36 cellular contexts compared by ENCODE assay signal in the genomic region with DNA sequence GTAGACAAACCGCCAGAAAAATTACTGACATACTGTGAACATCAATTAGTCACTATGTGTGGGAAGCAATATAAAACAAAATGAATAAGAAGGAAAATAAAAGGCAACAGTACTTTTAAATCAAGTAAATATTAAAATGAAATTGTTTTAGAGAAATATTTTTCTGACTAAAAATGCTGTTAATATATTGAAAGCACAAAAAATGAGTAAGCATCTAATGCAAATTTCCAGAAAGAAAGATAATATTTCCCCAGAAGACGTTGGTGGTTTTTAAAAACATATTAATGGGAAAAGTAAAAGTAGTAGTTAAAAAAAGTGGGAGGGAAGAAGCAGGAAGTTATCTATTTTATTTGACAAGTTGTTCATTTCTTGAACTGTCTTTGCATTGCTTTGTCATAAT. TPM values are rescaled to one million over a fixed set of nuclear protein-coding genes. Genes with fewer than 3 reads are reported as not detected.
"Had no signal": no experiment of that assay in that cellular context is flagged by ENCODE, and none has a peak within 500 bp of the region (broad histone marks: within the 10 kb centered on the region; RNA-seq: fewer than 3 reads in every experiment).

No MANE protein-coding gene starts in this region.

- H3K36me3 ChIP-seq: adrenal gland, ascending aorta, cardiac muscle cell had no signal

- H3K4me3 ChIP-seq: adrenal gland, ascending aorta, cardiac muscle cell had no signal

- DNase-seq: activated B cell treated with CpG ODN at 0.5 μM for 24 hours; activated CD4-positive, alpha-beta memory T cell treated with anti-CD3 and anti-CD28 coated beads for 36 hours; activated CD4-positive, alpha-beta T cell treated with anti-CD3 and anti-CD28 coated beads for 4 hours; activated CD4-positive, alpha-beta T cell treated with anti-CD3 and anti-CD28 coated beads, Interleukin-2, amount 10 ng/mL, durations not matched to agents 24 days and 14 days; activated CD4-positive, alpha-beta T cell treated with anti-CD3 and anti-CD28 coated beads, Interleukin-2, amount 50 U/mL, for 1 hour; activated CD4-positive, alpha-beta T cell treated with anti-CD3 and anti-CD28 coated beads, Interleukin-2, amount 50 U/mL, for 4 hours; activated CD4-positive, CD25-positive, alpha-beta regulatory T cell treated with anti-CD3 and anti-CD28 coated beads, Interleukin-2, amount 50 U/mL, for 72 hours; activated CD8-positive, alpha-beta memory T cell treated with anti-CD3 and anti-CD28 coated beads, Interleukin-2, amount 50 U/mL, for 4 hours; activated CD8-positive, alpha-beta T cell treated with anti-CD3 and anti-CD28 coated beads for 36 hours; activated effector memory CD4-positive, alpha-beta T cell treated with anti-CD3 and anti-CD28 coated beads, Interleukin-2, amount 50 U/mL, for 16 hours; activated gamma-delta T cell treated with Interleukin-2 at 50 U/mL for 16 hours; activated naive CD4-positive, alpha-beta T cell; activated naive CD4-positive, alpha-beta T cell treated with anti-CD3 and anti-CD28 coated beads for 36 hours; activated naive CD4-positive, alpha-beta T cell treated with anti-CD3 and anti-CD28 coated beads, Interleukin-2, amount 50 U/mL, for 16 hours; activated naive CD8-positive, alpha-beta T cell treated with anti-CD3 and anti-CD28 coated beads for 36 hours; activated T-cell treated with anti-CD3 and anti-CD28 coated beads for 4 hours; activated T-cell treated with anti-CD3 and anti-CD28 coated beads, Interleukin-2, amount 50 U/mL, for 1 hour; activated T-cell treated with anti-CD3 and anti-CD28 coated beads, Interleukin-2, amount 50 U/mL, for 4 hours; activated T-cell treated with anti-CD3 and anti-CD28 coated beads, Interleukin-2, amount 50 U/mL, for 72 hours; adrenal gland; amniotic stem cell; anterior cingulate cortex; caudate nucleus; cerebellar nuclear complex; T-helper 1 cell; T-helper 2 cell; T-helper 9 cell had no signal

- H3K9me3 ChIP-seq: adrenal gland, ascending aorta had no signal

- ATAC-seq: activated CD8-positive, alpha-beta T cell treated with anti-CD3 and anti-CD28 coated beads for 36 hours; activated naive CD4-positive, alpha-beta T cell treated with anti-CD3 and anti-CD28 coated beads, Interleukin-2, amount 50 U/mL, for 72 hours; activated T-cell treated with anti-CD3 and anti-CD28 coated beads, Interleukin-2, amount 50 U/mL, for 4 hours; activated T-cell treated with anti-CD3 and anti-CD28 coated beads, Interleukin-2, amount 50 U/mL, for 72 hours; activated T-helper 17 cell treated with anti-CD3 and anti-CD28 coated beads, Interleukin-2, amount 50 U/mL, for 72 hours had no signal

- H3K4me1 ChIP-seq: adrenal gland, ascending aorta had no signal

- H3K27ac ChIP-seq: adrenal gland, ascending aorta, cardiac muscle cell, VCaP had no signal

- H3K27me3 ChIP-seq: adrenal gland, ascending aorta, cardiac muscle cell had no signal

RNA-seq across cellular contexts. Expression of a gene that starts 16.5 kb away (rescaled TPM):
- total RNA-seq: activated CD4-positive, alpha-beta memory T cell treated with anti-CD3 and anti-CD28 coated beads for 36 hours; activated CD4-positive, alpha-beta T cell treated with anti-CD3 and anti-CD28 coated beads, Interleukin-2, amount 10 ng/mL, durations not matched to agents 24 days and 14 days; activated CD8-positive, alpha-beta memory T cell treated with anti-CD3 and anti-CD28 coated beads for 36 hours; activated CD8-positive, alpha-beta T cell treated with anti-CD3 and anti-CD28 coated beads for 36 hours; activated naive CD4-positive, alpha-beta T cell treated with anti-CD3 and anti-CD28 coated beads for 36 hours; activated naive CD8-positive, alpha-beta T cell treated with anti-CD3 and anti-CD28 coated beads for 36 hours; activated T-cell treated with anti-CD3 and anti-CD28 coated beads, Interleukin-2, amount 50 U/mL, for 4 hours; activated T-helper 1 cell treated with anti-CD3 and anti-CD28 coated beads, Interleukin-12 subunit alpha, Interleukin-12 subunit beta, Interleukin-2, Interleukin-4 antibody, amounts not matched to agents 30 ng/mL and 10 ng/mL and 1 ng/mL, durations not matched to agents 14 hours and 24 hours and 36 hours; activated T-helper 17 cell treated with anti-CD3 and anti-CD28 coated beads, Interleukin-2, amount 50 U/mL, for 72 hours; adrenal gland; ascending aorta; bronchial epithelial cell; cardiac muscle cell; chondrocyte had no signal
- polyA plus RNA-seq: cardiac muscle cell had no signal
